In the genomic region with DNA sequence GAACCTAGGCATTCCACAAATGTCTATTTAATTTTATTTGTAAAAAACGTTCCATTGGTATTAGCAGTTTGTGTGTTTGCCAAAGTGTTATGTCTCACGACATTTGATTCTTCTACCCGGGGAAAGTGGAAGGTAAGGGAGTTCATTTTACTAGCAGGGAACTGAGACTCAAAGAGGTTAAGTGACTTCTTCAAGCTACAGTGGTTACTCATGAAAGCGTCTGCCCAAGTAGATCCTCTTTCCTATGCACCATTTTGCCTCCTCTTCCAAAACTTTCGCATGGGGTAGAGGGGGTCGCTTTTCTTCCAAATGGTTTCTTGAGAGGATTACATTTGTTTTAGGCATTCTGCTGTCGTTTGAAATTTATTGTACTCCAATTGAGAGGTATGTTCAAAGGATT, we compare ENCODE assay signal across 12 cellular contexts.
A peak's percentile ranks its signal among the peaks of the same experiment; 100 is the strongest.
DNase-seq lines count a peak whose midpoint lies in the region; ATAC-seq lines count a peak whose summit lies in the region.
"Had no signal": no experiment of that assay in that cellular context is flagged by ENCODE, and none has a peak within 500 bp of the region (broad histone marks: within the 10 kb centered on the region; RNA-seq: fewer than 3 reads in every experiment).

No MANE protein-coding gene starts in this region.

- peak; percentile 22 for DNase-seq in germinal center (ENCODE audit: low spot score)
- no peak for DNase-seq in NCI-H524 (lab: John Stamatoyannopoulos, UW)
- no peak for DNase-seq in NCI-H2081 (lab: John Stamatoyannopoulos, UW)
- no peak for DNase-seq in T1000 (lab: John Stamatoyannopoulos, UW)
- DNase-seq in pons (ENCODE audit: low spot score), result no peak
- DNase-seq: activated naive CD8-positive, alpha-beta T cell treated with anti-CD3 and anti-CD28 coated beads, Interleukin-2, amount 10 ng/mL, durations not matched to agents 7 days and 5 days; HFFc6; left cardiac atrium; NCI-H2227 treated with DMSO at 0.1 percent for 48 hours had no signal

- ATAC-seq in GM18517 (IDR thresholded peaks at IDR 0.05; ENCODE audit: unreplicated experiment) (peak; percentile 76), GM21526 (IDR thresholded peaks at IDR 0.05; ENCODE audit: low FRiP score, unreplicated experiment) (peak; percentile 80), HG03159 (IDR thresholded peaks at IDR 0.05; ENCODE audit: unreplicated experiment) (peak; percentile 82)
- ATAC-seq: left cardiac atrium had no signal
